In genomic region chr7:155619634-155620271, GRCh38 we compare ENCODE assay signal across 1 cellular context.
TF ChIP-seq lines count a peak whose summit lies in the region.

No MANE protein-coding gene starts in this region.

TF ChIP-seq in HepG2, 621 proteins besides CTCF, POLR2A, EP300 and RAD21 (continued from another document and continues in another):
- TF ChIP-seq ZBTB39 (CRISPR knock-in tag; IDR thresholded peaks at IDR 0.05) (no peak), ZNF562 (CRISPR knock-in tag; IDR thresholded peaks at IDR 0.05; ENCODE audit: borderline replicate concordance) (no peak), PATZ1 (CRISPR knock-in tag; IDR thresholded peaks at IDR 0.05) (peak; percentile 39; the same call in 1 of the 2 replicates), ZNF260 (CRISPR knock-in tag; IDR thresholded peaks at IDR 0.05; ENCODE audit: borderline replicate concordance, low read depth) (no peak), ATF4 (CRISPR knock-in tag; IDR thresholded peaks at IDR 0.05) (no peak), ZZZ3 (CRISPR knock-in tag; IDR thresholded peaks at IDR 0.05; ENCODE audit: borderline replicate concordance) (no peak), KLF12 (CRISPR knock-in tag; IDR thresholded peaks at IDR 0.05; ENCODE audit: borderline replicate concordance) (no peak), DMAP1 (CRISPR knock-in tag; IDR thresholded peaks at IDR 0.05) (no peak), MATR3 (CRISPR knock-in tag; IDR thresholded peaks at IDR 0.05) (no peak), ATAD3A (CRISPR knock-in tag; IDR thresholded peaks at IDR 0.05) (no peak), ELK4 (CRISPR knock-in tag; IDR thresholded peaks at IDR 0.05; ENCODE audit: borderline replicate concordance) (no peak), ZNF605 (CRISPR knock-in tag; IDR thresholded peaks at IDR 0.05) (no peak; the same call in 1 of the 2 replicates), HHEX (CRISPR knock-in tag; IDR thresholded peaks at IDR 0.05) (no peak), ZNF510 (CRISPR knock-in tag; IDR thresholded peaks at IDR 0.05; ENCODE audit: low read depth) (no peak), RFXANK (CRISPR knock-in tag; IDR thresholded peaks at IDR 0.05) (no peak), ZMYM2 (CRISPR knock-in tag; IDR thresholded peaks at IDR 0.05) (no peak), ZFYVE20 (CRISPR knock-in tag; IDR thresholded peaks at IDR 0.05; ENCODE audit: borderline replicate concordance, low read depth) (no peak), ZNF232 (CRISPR knock-in tag; IDR thresholded peaks at IDR 0.05; ENCODE audit: borderline replicate concordance) (no peak), YEATS2 (CRISPR knock-in tag; IDR thresholded peaks at IDR 0.05; ENCODE audit: borderline replicate concordance) (no peak), RXRA (CRISPR knock-in tag; IDR thresholded peaks at IDR 0.05) (no peak), ZC3H4 (CRISPR knock-in tag; IDR thresholded peaks at IDR 0.05; ENCODE audit: borderline replicate concordance) (peak; percentile 81; the same call in 1 of the 2 replicates), ZNF780A (CRISPR knock-in tag; IDR thresholded peaks at IDR 0.05) (no peak), ZSCAN5A (CRISPR knock-in tag; IDR thresholded peaks at IDR 0.05; ENCODE audit: borderline replicate concordance) (0 out of 2 replicates have a peak, but pooled peaks have one; percentile 40), GATA4 (IDR thresholded peaks at IDR 0.05; ENCODE audit: borderline replicate concordance, low read depth) (no peak), XRCC5 (optimal IDR thresholded peaks at IDR 0.05; ENCODE audit: low read length) (no peak), NR2F2 (IDR thresholded peaks at IDR 0.05; ENCODE audit: borderline replicate concordance, low read depth) (no peak), ZNF281 (CRISPR knock-in tag; IDR thresholded peaks at IDR 0.05; ENCODE audit: borderline replicate concordance) (peak; percentile 31; the same call in 1 of the 2 replicates), PHF21A (CRISPR knock-in tag; IDR thresholded peaks at IDR 0.05) (no peak), HOXD1 (CRISPR knock-in tag; IDR thresholded peaks at IDR 0.05) (no peak), ZNF160 (CRISPR knock-in tag; IDR thresholded peaks at IDR 0.05) (no peak), GTF3A (CRISPR knock-in tag; conservative IDR thresholded peaks at IDR 0.05) (0 out of 2 replicates have a peak, but pooled peaks have one; percentile 26), ETV5 (CRISPR knock-in tag; IDR thresholded peaks at IDR 0.05; ENCODE audit: borderline replicate concordance) (0 out of 2 replicates have a peak, but pooled peaks have one; percentile 14), KDM4B (CRISPR knock-in tag; IDR thresholded peaks at IDR 0.05) (no peak), PRPF4 (IDR thresholded peaks at IDR 0.05; ENCODE audit: low read depth, low read length, poor library complexity, severe bottlenecking) (no peak), ZNF713 (CRISPR knock-in tag; IDR thresholded peaks at IDR 0.05) (no peak), DMTF1 (CRISPR knock-in tag; IDR thresholded peaks at IDR 0.05) (no peak), DBP (CRISPR knock-in tag; IDR thresholded peaks at IDR 0.05; ENCODE audit: not compliant biosample characterization) (no peak), MTF1 (CRISPR knock-in tag; IDR thresholded peaks at IDR 0.05) (no peak), ZNF512 (CRISPR knock-in tag; IDR thresholded peaks at IDR 0.05) (no peak), U2AF2 (IDR thresholded peaks at IDR 0.05; ENCODE audit: low read depth, low read length) (no peak), NRL (CRISPR knock-in tag; IDR thresholded peaks at IDR 0.05; ENCODE audit: borderline replicate concordance) (no peak), ZNF225 (CRISPR knock-in tag; IDR thresholded peaks at IDR 0.05) (no peak), FOSL2 (CRISPR knock-in tag; IDR thresholded peaks at IDR 0.05) (peak; percentile 39), TEAD3 (CRISPR knock-in tag; optimal IDR thresholded peaks at IDR 0.05; ENCODE audit: borderline replicate concordance) (no peak), SMAD9 (CRISPR knock-in tag; IDR thresholded peaks at IDR 0.05) (no peak), ZUFSP (CRISPR knock-in tag; IDR thresholded peaks at IDR 0.05; ENCODE audit: borderline replicate concordance) (no peak), SMAD3 (CRISPR knock-in tag; IDR thresholded peaks at IDR 0.05) (no peak), NCOR1 (IDR thresholded peaks at IDR 0.05; ENCODE audit: borderline replicate concordance, low read length) (no peak)
